In the genomic region with DNA sequence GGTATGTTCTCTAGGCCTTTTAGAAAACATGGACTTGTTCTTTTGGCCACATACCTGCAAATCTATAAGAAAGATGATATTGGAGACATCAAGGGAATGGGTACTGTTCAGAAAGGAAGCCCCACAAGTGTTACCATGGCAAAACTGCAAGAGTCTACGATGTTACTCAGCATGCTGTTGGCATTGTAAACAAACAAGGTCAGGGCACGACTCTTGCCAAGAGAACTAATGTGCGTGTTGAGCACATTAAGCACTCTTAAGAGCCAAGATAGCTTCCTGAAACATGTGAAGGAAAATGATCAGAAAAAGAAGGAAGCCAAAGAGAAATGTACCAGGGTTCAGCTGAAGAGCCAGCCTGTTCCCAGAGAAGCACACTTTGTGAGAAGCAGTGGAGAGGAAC, we compare ENCODE assay signal across 17 cellular contexts. TPM values are rescaled to one million over a fixed set of nuclear protein-coding genes. Genes with fewer than 3 reads are reported as not detected.
A peak's percentile ranks its signal among the peaks of the same experiment; 100 is the strongest.
DNase-seq lines count a peak whose midpoint lies in the region; TF ChIP-seq lines count a peak whose summit lies in the region.
"Had no signal": no experiment of that assay in that cellular context is flagged by ENCODE, and none has a peak within 500 bp of the region (broad histone marks: within the 10 kb centered on the region; RNA-seq: fewer than 3 reads in every experiment).

No MANE protein-coding gene starts in this region.

- DNase-seq in DMS79 (lab: John Stamatoyannopoulos, UW), result peak; percentile 82
- DNase-seq in LNCaP clone FGC (ENCODE audit: low read depth), result peak; percentile 67
- DNase-seq in NCI-H2196 (lab: John Stamatoyannopoulos, UW; ENCODE audit: unreplicated experiment), result peak; percentile 5
- peak; percentile 54 for DNase-seq in fibroblast of gingiva (ENCODE audit: low read depth)
- no peak for DNase-seq in activated T-cell treated with anti-CD3 and anti-CD28 coated beads, Interleukin-2, amount 50 U/mL, for 48 hours
- no peak for DNase-seq in germinal center (ENCODE audit: low spot score)
- no peak for DNase-seq in osteocyte (ENCODE audit: extremely low spot score, unreplicated experiment)
- no peak for DNase-seq in left ventricle myocardium inferior
- DNase-seq: DMS 273 treated with DMSO at 0.1 percent for 48 hours, IMR-90, Karpas-422, MV-4-11, NCI-H1436, NCI-H774, Peyer's patch had no signal

- TF ChIP-seq CTCF in LNCaP clone FGC (IDR thresholded peaks at IDR 0.05; ENCODE audit: control insufficient read depth, extremely low read depth, insufficient read depth) (no peak), osteocyte (IDR thresholded peaks at IDR 0.05) (no peak), left ventricle myocardium inferior (IDR thresholded peaks at IDR 0.05; ENCODE audit: borderline replicate concordance) (no peak)

- no peaks in the 10 kb centered on the region for H3K4me1 Mint-ChIP-seq in osteocyte (ENCODE audit: unreplicated experiment)

- H3K9me3 Mint-ChIP-seq in osteocyte (ENCODE audit: unreplicated experiment), result no peaks in the 10 kb centered on the region

- no peaks in the 10 kb centered on the region for H3K27me3 Mint-ChIP-seq in osteocyte (ENCODE audit: unreplicated experiment)

- intact Hi-C loops in left ventricle myocardium inferior (cut with micrococcal nuclease), result no loop called here

- H3K36me3 Mint-ChIP-seq in osteocyte (ENCODE audit: unreplicated experiment), result no peaks in the 10 kb centered on the region

- peaks cover 16% of the 10 kb centered on the region for H3K27me3 ChIP-seq in left ventricle myocardium inferior (ENCODE audit: low read depth)
- H3K27me3 ChIP-seq: Peyer's patch had no signal

- no peak overlapping the region for H3K4me3 Mint-ChIP-seq in osteocyte (ENCODE audit: unreplicated experiment)

- no peak overlapping the region for H3K4me3 ChIP-seq in LNCaP clone FGC (ENCODE audit: low read depth, low read length)
- H3K4me3 ChIP-seq in left ventricle myocardium inferior, result no peak overlapping the region
- H3K4me3 ChIP-seq: HAP-1, Peyer's patch had no signal

- no peaks in the 10 kb centered on the region for H3K36me3 ChIP-seq in left ventricle myocardium inferior
- H3K36me3 ChIP-seq: HAP-1, Peyer's patch had no signal

- no peaks in the 10 kb centered on the region for H3K4me1 ChIP-seq in left ventricle myocardium inferior
- H3K4me1 ChIP-seq: HAP-1, Peyer's patch had no signal

- no peaks in the 10 kb centered on the region for H3K9me3 ChIP-seq in left ventricle myocardium inferior (replicated peaks)
- H3K9me3 ChIP-seq: HAP-1, Peyer's patch had no signal

- no peak overlapping the region for H3K27ac ChIP-seq in left ventricle myocardium inferior (replicated peaks)
- H3K27ac ChIP-seq: C4-2B, Peyer's patch had no signal

- no peak overlapping the region for H3K27ac Mint-ChIP-seq in osteocyte (ENCODE audit: unreplicated experiment)

RNA-seq across cellular contexts. Expression of a gene that starts 37.1 kb away (rescaled TPM):
- total RNA-seq in osteocyte (5.4 and 5.6 TPM in 2 replicates), left ventricle myocardium inferior (1.3 TPM)

Comparison
In these comparisons a context has a peak if more than half of its experiments do, and no peak if none do; other contexts are left out.
1. DNase-seq: peak in DMS79 (single experiment), LNCaP clone FGC (single experiment), NCI-H2196 (single experiment) and fibroblast of gingiva (single experiment); none in activated T-cell treated with anti-CD3 and anti-CD28 coated beads, Interleukin-2, amount 50 U/mL, for 48 hours (0 of 2), germinal center (single experiment), osteocyte (single experiment) and left ventricle myocardium inferior (single experiment).